ENCODE assay signal across 8 cellular contexts in genomic region chr11:133477263-133477625, GRCh38. TPM values are rescaled to one million over a fixed set of nuclear protein-coding genes. Genes with fewer than 3 reads are reported as not detected.
"Had no signal": no experiment of that assay in that cellular context is flagged by ENCODE, and none has a peak within 500 bp of the region (broad histone marks: within the 10 kb centered on the region; RNA-seq: fewer than 3 reads in every experiment).

No MANE protein-coding gene starts in this region.

- H3K4me1 Mint-ChIP-seq: IgD-negative memory B cell had no signal

- DNase-seq: IMR-90, KBM-7, KG1 had no signal

- H3K27ac ChIP-seq: HL-60 had no signal

- H3K36me3 Mint-ChIP-seq: IgD-negative memory B cell had no signal

- ATAC-seq: HepG2, K562 had no signal

- H3K27ac Mint-ChIP-seq: IgD-negative memory B cell had no signal

- H3K4me3 Mint-ChIP-seq: IgD-negative memory B cell had no signal

- H3K4me3 ChIP-seq: K562 had no signal

RNA-seq across cellular contexts. Expression of gene OPCML, which starts 55.1 kb away (rescaled TPM):
- total RNA-seq: HepG2, HT-29, K562 had no signal
- polyA plus RNA-seq: HepG2, IgD-negative memory B cell, K562 had no signal
